31 cellular contexts compared by ENCODE assay signal in the genomic region with DNA sequence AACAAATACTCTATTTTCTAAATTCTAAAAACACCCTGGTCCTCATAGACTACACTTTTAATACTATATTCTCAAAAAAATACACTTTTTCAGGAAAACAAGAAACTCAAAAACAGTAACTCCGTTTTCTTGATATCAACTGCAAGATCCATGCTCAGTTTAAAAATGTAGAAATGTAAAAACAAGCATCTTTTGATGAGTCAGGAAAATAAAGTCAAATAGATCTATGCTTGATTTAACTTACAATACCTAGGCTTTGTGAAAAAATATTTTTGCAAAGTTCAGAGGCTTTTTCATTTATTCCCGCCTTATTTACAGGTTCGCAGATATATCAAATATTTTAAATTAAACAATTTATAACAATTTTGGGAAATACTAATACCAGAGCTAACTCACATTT.
"Had no signal": no experiment of that assay in that cellular context is flagged by ENCODE, and none has a peak within 500 bp of the region (broad histone marks: within the 10 kb centered on the region; RNA-seq: fewer than 3 reads in every experiment).

No MANE protein-coding gene starts in this region.

- H3K4me1 Mint-ChIP-seq: nephron progenitor cell, neural crest cell had no signal

- H3K36me3 ChIP-seq: neutrophil had no signal

- H3K27me3 ChIP-seq: neutrophil, pancreas, spleen, suprapubic skin, testis, tibial artery, upper lobe of left lung, vagina had no signal

- H3K9me3 ChIP-seq: neutrophil, pancreas, psoas muscle, spleen, suprapubic skin, testis, tibial artery, upper lobe of left lung, vagina had no signal

- ATAC-seq: naive thymus-derived CD8-positive, alpha-beta T cell; natural killer cell treated with Interleukin-12 subunit alpha and Interleukin-12 subunit beta and Interleukin-15 and Interleukin-18, amount 100 ng/mL, for 72 hours; pancreas; psoas muscle; right cardiac atrium; sciatic nerve; stimulated activated memory B cell treated with anti-CD40 and anti-IgM and Interleukin-4, amounts not matched to agents 10 μg/mL and 1 μg/mL and 100 μg/mL, for 72 hours; stimulated activated naive CD8-positive, alpha-beta T cell treated with anti-CD3 and anti-CD28 coated beads, Interleukin-15, amount 100 ng/mL, for 72 hours; stimulated activated naive CD8-positive, alpha-beta T cell treated with anti-CD3 and anti-CD28 coated beads, Interleukin-15, Interleukin-2, amounts not matched to agents 100 U/mL and 50 U/mL, for 24 hours had no signal

- H3K4me2 ChIP-seq: smooth muscle cell had no signal

- DNase-seq: naive thymus-derived CD8-positive, alpha-beta T cell; nephron progenitor cell; nucleus accumbens; pancreas; psoas muscle; right cardiac atrium; spleen; stimulated activated CD4-positive, alpha-beta T cell treated with anti-CD3 and anti-CD28 coated beads, Interleukin-12 subunit alpha, Interleukin-12 subunit beta, amount 100 ng/mL, for 4 hours; stimulated activated CD4-positive, alpha-beta T cell treated with anti-CD3 and anti-CD28 coated beads, Interleukin-1b, Interleukin-23, amount 100 ng/mL, for 48 hours; stimulated activated CD4-positive, alpha-beta T cell treated with anti-CD3 and anti-CD28 coated beads, Interleukin-4, amount 100 ng/mL, for 1 hour; stimulated activated CD4-positive, alpha-beta T cell treated with anti-CD3 and anti-CD28 coated beads, Interleukin-4, amount 100 ng/mL, for 4 hours; stimulated activated CD8-positive, alpha-beta memory T cell treated with anti-CD3 and anti-CD28 coated beads, Interleukin-4, amount 100 ng/mL, for 48 hours; stimulated activated naive CD4-positive, alpha-beta T cell; stimulated activated naive CD8-positive, alpha-beta T cell treated with anti-CD3 and anti-CD28 coated beads, Interleukin-15, amount 100 ng/mL, for 72 hours; stimulated activated naive CD8-positive, alpha-beta T cell treated with anti-CD3 and anti-CD28 coated beads, Interleukin-15, Interleukin-2, amounts not matched to agents 100 U/mL and 50 U/mL, for 24 hours; substantia nigra; testis; tibial artery; trophoblast cell; upper lobe of left lung had no signal

- H3K27ac ChIP-seq: neutrophil, pancreas, psoas muscle, skin epidermis, spleen, suprapubic skin, testis, tibial artery, upper lobe of left lung, vagina had no signal

- H3K4me1 ChIP-seq: psoas muscle, spleen, suprapubic skin, tibial artery, upper lobe of left lung, vagina had no signal

- FAIRE-seq: pancreas, urothelium cell line had no signal

- H3K9me3 Mint-ChIP-seq: naive thymus-derived CD8-positive, alpha-beta T cell; natural killer cell treated with Interleukin-12 subunit alpha and Interleukin-12 subunit beta and Interleukin-15 and Interleukin-18, amount 100 ng/mL, for 72 hours; neural crest cell; stimulated activated memory B cell treated with anti-CD40 and anti-IgM and Interleukin-4, amounts not matched to agents 10 μg/mL and 1 μg/mL and 100 μg/mL, for 72 hours; stimulated activated naive CD8-positive, alpha-beta T cell treated with anti-CD3 and anti-CD28 coated beads, Interleukin-15, amount 100 ng/mL, for 72 hours had no signal

- H3K4me3 ChIP-seq: pancreas, psoas muscle, skin epidermis, smooth muscle cell, spleen, suprapubic skin, testis, tibial artery, upper lobe of left lung, vagina had no signal

- H3K27ac Mint-ChIP-seq: naive thymus-derived CD8-positive, alpha-beta T cell; natural killer cell treated with Interleukin-12 subunit alpha and Interleukin-12 subunit beta and Interleukin-15 and Interleukin-18, amount 100 ng/mL, for 72 hours; nephron progenitor cell; progenitor cell of endocrine pancreas; stimulated activated memory B cell treated with anti-CD40 and anti-IgM and Interleukin-4, amounts not matched to agents 10 μg/mL and 1 μg/mL and 100 μg/mL, for 72 hours; stimulated activated naive CD8-positive, alpha-beta T cell treated with anti-CD3 and anti-CD28 coated beads, Interleukin-15, amount 100 ng/mL, for 72 hours had no signal

- H3K4me3 Mint-ChIP-seq: naive thymus-derived CD8-positive, alpha-beta T cell; natural killer cell treated with Interleukin-12 subunit alpha and Interleukin-12 subunit beta and Interleukin-15 and Interleukin-18, amount 100 ng/mL, for 72 hours; nephron progenitor cell; neural crest cell; stimulated activated memory B cell treated with anti-CD40 and anti-IgM and Interleukin-4, amounts not matched to agents 10 μg/mL and 1 μg/mL and 100 μg/mL, for 72 hours; stimulated activated naive CD8-positive, alpha-beta T cell treated with anti-CD3 and anti-CD28 coated beads, Interleukin-15, amount 100 ng/mL, for 72 hours had no signal

- H3K27me3 Mint-ChIP-seq: naive thymus-derived CD8-positive, alpha-beta T cell; natural killer cell treated with Interleukin-12 subunit alpha and Interleukin-12 subunit beta and Interleukin-15 and Interleukin-18, amount 100 ng/mL, for 72 hours; progenitor cell of endocrine pancreas; stimulated activated memory B cell treated with anti-CD40 and anti-IgM and Interleukin-4, amounts not matched to agents 10 μg/mL and 1 μg/mL and 100 μg/mL, for 72 hours; stimulated activated naive CD8-positive, alpha-beta T cell treated with anti-CD3 and anti-CD28 coated beads, Interleukin-15, amount 100 ng/mL, for 72 hours had no signal
